Comparison of ENCODE assay signal across 22 cellular contexts in the genomic region with DNA sequence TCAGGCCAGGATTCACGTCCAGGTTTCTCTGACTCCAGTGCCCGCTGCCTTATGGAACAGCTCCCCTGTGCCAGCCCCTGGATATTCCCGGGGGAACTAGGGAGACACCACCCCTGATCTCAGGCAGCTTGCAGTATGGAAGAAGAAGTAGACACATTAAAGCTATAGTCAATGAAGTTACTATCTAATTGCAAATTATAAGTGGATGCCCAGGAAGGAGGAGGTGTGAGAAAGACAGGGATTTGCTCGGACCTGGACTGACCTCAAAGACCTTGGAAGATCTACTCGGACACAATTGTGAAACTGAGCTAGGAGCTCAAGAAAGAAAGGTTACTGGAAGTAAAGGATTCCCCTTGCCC. TPM values are rescaled to one million over a fixed set of nuclear protein-coding genes. Genes with fewer than 3 reads are reported as not detected.
"Had no signal": no experiment of that assay in that cellular context is flagged by ENCODE, and none has a peak within 500 bp of the region (broad histone marks: within the 10 kb centered on the region; RNA-seq: fewer than 3 reads in every experiment).

No MANE protein-coding gene starts in this region.

- H3K36me3 ChIP-seq: heart left ventricle, suprapubic skin, thyroid gland, uterus had no signal

- H3K27me3 Mint-ChIP-seq: type B pancreatic cell had no signal

- H3K9me3 Mint-ChIP-seq: stimulated activated effector memory CD8-positive, alpha-beta T cell treated with anti-CD3 and anti-CD28 coated beads, Interleukin-12 subunit alpha, Interleukin-12 subunit beta, amount 100 ng/mL, for 72 hours; type B pancreatic cell had no signal

- FAIRE-seq: endometrium, frontal cortex, small intestine had no signal

- H3K4me3 Mint-ChIP-seq: naive thymus-derived CD4-positive, alpha-beta T cell; stimulated activated effector memory CD8-positive, alpha-beta T cell treated with anti-CD3 and anti-CD28 coated beads, Interleukin-12 subunit alpha, Interleukin-12 subunit beta, amount 100 ng/mL, for 72 hours; type B pancreatic cell had no signal

- H3K27ac ChIP-seq: heart left ventricle, suprapubic skin, thyroid gland, uterus had no signal

- H3K27me3 ChIP-seq: thyroid gland, uterus had no signal

- H3K9me3 ChIP-seq: suprapubic skin, thyroid gland, uterus had no signal

- H3K27ac Mint-ChIP-seq: naive thymus-derived CD4-positive, alpha-beta T cell; stimulated activated effector memory CD8-positive, alpha-beta T cell treated with anti-CD3 and anti-CD28 coated beads, Interleukin-12 subunit alpha, Interleukin-12 subunit beta, amount 100 ng/mL, for 72 hours; type B pancreatic cell had no signal

- DNase-seq: cortex of kidney; effector memory CD4-positive, alpha-beta T cell; heart left ventricle; hippocampal formation; kidney glomerular epithelial cell; mesendoderm; naive thymus-derived CD4-positive, alpha-beta T cell; right cardiac atrium; small intestine; stimulated activated CD4-positive, alpha-beta T cell treated with anti-CD3 and anti-CD28 coated beads, Interleukin-2, amount 100 ng/mL, for 48 hours; stimulated activated CD8-positive, alpha-beta memory T cell treated with anti-CD3 and anti-CD28 coated beads, Interleukin-4, amount 100 ng/mL, for 48 hours; stimulated activated naive CD8-positive, alpha-beta T cell treated with anti-CD3 and anti-CD28 coated beads, Interleukin-15, Interleukin-2, amounts not matched to agents 100 U/mL and 50 U/mL, for 24 hours; thyroid gland; uterus had no signal

- H3K4me3 ChIP-seq: heart left ventricle, suprapubic skin, thyroid gland, uterus had no signal

- H3K36me3 Mint-ChIP-seq: naive thymus-derived CD4-positive, alpha-beta T cell; stimulated activated effector memory CD8-positive, alpha-beta T cell treated with anti-CD3 and anti-CD28 coated beads, Interleukin-12 subunit alpha, Interleukin-12 subunit beta, amount 100 ng/mL, for 72 hours; type B pancreatic cell had no signal

RNA-seq across cellular contexts. Expression of gene SIGLEC11, which starts 10.4 kb away (rescaled TPM):
- total RNA-seq: esophagus mucosa, fibroblast of lung, lung microvascular endothelial cell had no signal
- polyA plus RNA-seq: fibroblast of lung; naive thymus-derived CD4-positive, alpha-beta T cell had no signal

RNA-seq across cellular contexts. Expression of gene IL4I1, which starts 53.9 kb away (rescaled TPM):
- total RNA-seq: esophagus mucosa had no signal
- polyA plus RNA-seq: naive thymus-derived CD4-positive, alpha-beta T cell had no signal
